10 cellular contexts compared by ENCODE assay signal in the genomic region with DNA sequence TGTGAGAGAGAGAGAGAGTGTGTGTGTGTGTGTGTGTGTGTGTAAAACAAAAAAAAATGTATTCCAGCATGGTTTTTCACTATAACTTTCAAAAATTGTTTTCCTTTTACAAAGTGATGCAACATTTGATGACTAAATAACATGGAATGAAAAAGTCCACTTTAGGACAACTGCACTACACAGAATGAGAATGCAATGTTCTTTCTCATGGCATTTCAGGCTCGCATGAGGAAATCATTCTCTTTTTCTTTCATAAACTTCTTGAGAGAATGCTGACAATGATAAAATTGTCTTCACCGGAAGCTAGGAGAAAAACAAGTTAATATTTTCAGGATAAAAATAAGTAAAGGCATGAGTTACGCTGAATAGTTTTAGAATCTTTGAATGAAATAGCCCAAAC. TPM values are rescaled to one million over a fixed set of nuclear protein-coding genes. Genes with fewer than 3 reads are reported as not detected.
DNase-seq lines count a peak whose midpoint lies in the region; ATAC-seq and TF ChIP-seq lines count a peak whose summit lies in the region.
"Had no signal": no experiment of that assay in that cellular context is flagged by ENCODE, and none has a peak within 500 bp of the region (broad histone marks: within the 10 kb centered on the region; RNA-seq: fewer than 3 reads in every experiment).

No MANE protein-coding gene starts in this region.

- CTCF ChIA-PET in IMR-90 (lab: Yijun Ruan, JAX), result interaction anchor here (0.9 to 1.2 kb wide), 2 partner anchors 9 to 580 kb away, joined by 3 read pairs; no protein-coding TSS in a partner anchor

- peak overlapping the region; percentile 79 for H3K27ac Mint-ChIP-seq in type B pancreatic cell
- H3K27ac Mint-ChIP-seq: activated naive CD4-positive, alpha-beta T cell treated with anti-CD3 and anti-CD28 coated beads for 36 hours had no signal

- dilution Hi-C loops in IMR-90 (cut with HindIII; ENCODE audit: low sequenced_read_pairs, unreplicated experiment), result no loop called here

- H3K9me3 ChIP-seq in IMR-90 (ENCODE audit: control insufficient read depth, insufficient read depth, low read length), result peaks cover 3% of the 10 kb centered on the region; the same call in 1 of the 2 replicates
- H3K9me3 ChIP-seq in left lung, result no peaks in the 10 kb centered on the region
- no peaks in the 10 kb centered on the region for H3K9me3 ChIP-seq in Peyer's patch

- peaks cover 20% of the 10 kb centered on the region for H3K4me1 Mint-ChIP-seq in type B pancreatic cell (ENCODE audit: unreplicated experiment)

- no peaks in the 10 kb centered on the region for H4K20me1 ChIP-seq in IMR-90 (ENCODE audit: insufficient read depth, low read length)

- BruUV-seq in IMR-90 (replicated peaks; lab: Mats Ljungman, UMichigan), result no TSS peak

- ATAC-seq in IMR-90 (ENCODE audit: low read depth) (peak; percentile 79), left lung (peak; percentile 40), GM21447 (IDR thresholded peaks at IDR 0.05; ENCODE audit: unreplicated experiment) (no peak)
- no peak for ATAC-seq in stimulated activated naive CD8-positive, alpha-beta T cell treated with anti-CD3 and anti-CD28 coated beads, Interleukin-15, Interleukin-2, amounts not matched to agents 100 U/mL and 50 U/mL, for 24 hours

- H3K14ac ChIP-seq in IMR-90 (replicated peaks; ENCODE audit: low read depth, low read length), result no peak overlapping the region

- no CpG with 5 or more reads among the region's 3 CpGs for WGBS in IMR-90 (ENCODE audit: extremely low coverage in 2 of 2, insufficient read length in 1 of 2), 2 experiments

- peak overlapping the region; percentile 24; the same call in 1 of the 2 replicates for H3K27ac ChIP-seq in IMR-90 (ENCODE audit: insufficient read depth, low read length)
- peak overlapping the region; percentile 24 to 58 for H3K27ac ChIP-seq in left lung
- H3K27ac ChIP-seq in Peyer's patch, result peak overlapping the region in 2 of 4 donors; percentile 33 to 65

- H3K4me1 ChIP-seq in IMR-90 (ENCODE audit: control insufficient read depth, insufficient read depth, low read length) (peaks cover 12% of the 10 kb centered on the region), left lung (peaks cover 9 to 14% of the 10 kb centered on the region in 2 donors), Peyer's patch (no peaks in the 10 kb centered on the region)

- intact Hi-C loops in IMR-90 (cut with micrococcal nuclease), result loop anchor here (2.0 to 5.0 kb wide), 2 partner anchors 36 to 55 kb away; no protein-coding TSS in a partner anchor
- intact Hi-C loops in left lung (cut with DNase I), result no loop called here

- DNase-seq in IMR-90, result peak; percentile 93
- peak; percentile 30 for DNase-seq in dermis blood vessel endothelial cell
- DNase-seq in left lung, result no peak
- no peak for DNase-seq in type B pancreatic cell (ENCODE audit: extremely low spot score, unreplicated experiment)
- DNase-seq in stimulated activated naive CD8-positive, alpha-beta T cell treated with anti-CD3 and anti-CD28 coated beads, Interleukin-15, Interleukin-2, amounts not matched to agents 100 U/mL and 50 U/mL, for 24 hours, result no peak
- no peak for DNase-seq in Peyer's patch
- no peak for DNase-seq in NCI-H1105 treated with DMSO at 0.1 percent for 48 hours (lab: John Stamatoyannopoulos, UW)
- DNase-seq: activated naive CD4-positive, alpha-beta T cell treated with anti-CD3 and anti-CD28 coated beads for 36 hours; NCI-H446 treated with DMSO at 0.1 percent for 48 hours had no signal

- TF ChIP-seq POLR2A in IMR-90 (IDR thresholded peaks at IDR 0.05; ENCODE audit: low read depth, low read length) (no peak), Peyer's patch (IDR thresholded peaks at IDR 0.05) (no peak)

- no peak overlapping the region for H2AK5ac ChIP-seq in IMR-90 (ENCODE audit: low read depth, low read length)

- peak overlapping the region; percentile 79 for H3K18ac ChIP-seq in IMR-90 (ENCODE audit: low read depth, low read length)

- no peaks in the 10 kb centered on the region for H3K9me3 Mint-ChIP-seq in type B pancreatic cell
- H3K9me3 Mint-ChIP-seq: activated naive CD4-positive, alpha-beta T cell treated with anti-CD3 and anti-CD28 coated beads for 36 hours had no signal

- no peak overlapping the region for H3K56ac ChIP-seq in IMR-90 (ENCODE audit: extremely low read depth, insufficient read depth, low read length)

- no peaks in the 10 kb centered on the region; a peak in 1 of 4 replicates for H3K79me1 ChIP-seq in IMR-90 (ENCODE audit: low read depth in 1 of 2, low read length in 2 of 2)

- in situ Hi-C loops in IMR-90 (cut with MboI; ENCODE audit: low sequenced_read_pairs), result no loop called here

- peak overlapping the region in 1 of 2 experiments; percentile 45; a peak in 1 of 4 replicates for H4K8ac ChIP-seq in IMR-90 (ENCODE audit: low read depth in 2 of 2, low read length in 2 of 2)

- H4K91ac ChIP-seq in IMR-90 (ENCODE audit: insufficient read depth, low read depth, low read length), result no peak overlapping the region

- no peak overlapping the region for H3K23ac ChIP-seq in IMR-90 (ENCODE audit: low read depth, low read length)

- H4K5ac ChIP-seq in IMR-90 (ENCODE audit: low read depth, low read length), result peak overlapping the region; percentile 49

- H3K27me3 ChIP-seq in IMR-90 (ENCODE audit: control insufficient read depth, insufficient read depth, low read length) (no peaks in the 10 kb centered on the region), left lung (no peaks in the 10 kb centered on the region), Peyer's patch (no peaks in the 10 kb centered on the region)

- H3K4me3 ChIP-seq in IMR-90 (ENCODE audit: insufficient read depth, low read depth, low read length) (no peak overlapping the region), left lung (no peak overlapping the region), Peyer's patch (no peak overlapping the region)

- H2AFZ ChIP-seq in IMR-90 (replicated peaks; ENCODE audit: low read length, poor library complexity), result no peak overlapping the region

- peaks cover 8% of the 10 kb centered on the region for H3K9me1 ChIP-seq in IMR-90 (ENCODE audit: insufficient read depth, low read length)

- no peak overlapping the region for H3K9ac ChIP-seq in IMR-90 (ENCODE audit: low read depth, low read length)

- H3K27me3 Mint-ChIP-seq in type B pancreatic cell, result no peaks in the 10 kb centered on the region

- no peak overlapping the region for H3K4ac ChIP-seq in IMR-90 (ENCODE audit: low read depth, low read length)

- H3K4me2 ChIP-seq in IMR-90 (ENCODE audit: low read depth, low read length), result peak overlapping the region; percentile 46; the same call in 1 of the 2 replicates

- no peak overlapping the region for H3K4me3 Mint-ChIP-seq in type B pancreatic cell
- H3K4me3 Mint-ChIP-seq: activated naive CD4-positive, alpha-beta T cell treated with anti-CD3 and anti-CD28 coated beads for 36 hours had no signal

- peak overlapping the region; percentile 44; the same call in 1 of the 2 replicates for H2BK120ac ChIP-seq in IMR-90 (ENCODE audit: low read depth, low read length)

- H2AK9ac ChIP-seq in IMR-90 (replicated peaks; ENCODE audit: low read depth, low read length, poor library complexity), result no peak overlapping the region

- no peaks in the 10 kb centered on the region for H3K36me3 Mint-ChIP-seq in type B pancreatic cell

- peak overlapping the region; percentile 11; the same call in 1 of the 2 replicates for H2BK20ac ChIP-seq in IMR-90 (ENCODE audit: low read depth, low read length)

- H2BK15ac ChIP-seq in IMR-90 (ENCODE audit: low read depth, low read length), result no peak overlapping the region

- H3K36me3 ChIP-seq in IMR-90 (ENCODE audit: control insufficient read depth, insufficient read depth, low read length) (no peaks in the 10 kb centered on the region), left lung (no peaks in the 10 kb centered on the region), Peyer's patch (no peaks in the 10 kb centered on the region)

- TF ChIP-seq CTCF in IMR-90 (conservative IDR thresholded peaks at IDR 0.05; ENCODE audit: low read depth, low read length) (no peak), left lung (IDR thresholded peaks at IDR 0.05) (no peak), type B pancreatic cell (conservative IDR thresholded peaks at IDR 0.05) (no peak), Peyer's patch (IDR thresholded peaks at IDR 0.05) (no peak)

- no peak for TF ChIP-seq RAD21 in IMR-90 (IDR thresholded peaks at IDR 0.05; ENCODE audit: low read length)

- POLR2A ChIA-PET in IMR-90 (lab: Charles Lee; ENCODE audit: unreplicated experiment), result no interaction called here

- H2BK5ac ChIP-seq in IMR-90 (ENCODE audit: low read depth, low read length, poor library complexity, severe bottlenecking), result peak overlapping the region; percentile 93

TF ChIP-seq in IMR-90, 13 proteins besides CTCF, POLR2A, EP300 and RAD21 (continues in another document):
- peak; percentile 74; the same call in 1 of the 2 replicates for TF ChIP-seq NFE2L2 (IDR thresholded peaks at IDR 0.05; ENCODE audit: low read depth, low read length)
- TF ChIP-seq RCOR1 (IDR thresholded peaks at IDR 0.05; ENCODE audit: insufficient replicate concordance, low read length), result no peak
- no peak for TF ChIP-seq CHD1 (IDR thresholded peaks at IDR 0.05; ENCODE audit: low read depth, low read length)
- TF ChIP-seq FOS (IDR thresholded peaks at IDR 0.05; ENCODE audit: low read depth, low read length), result peak; percentile 80; the same call in 1 of the 2 replicates
- TF ChIP-seq MXI1 (IDR thresholded peaks at IDR 0.05; ENCODE audit: borderline replicate concordance, low read depth, low read length), result no peak
- TF ChIP-seq RFX5 (IDR thresholded peaks at IDR 0.05; ENCODE audit: low read depth, low read length), result no peak
- TF ChIP-seq MAFK (IDR thresholded peaks at IDR 0.05; ENCODE audit: low read depth, low read length), result peak; percentile 91
- TF ChIP-seq, protein P1, sequence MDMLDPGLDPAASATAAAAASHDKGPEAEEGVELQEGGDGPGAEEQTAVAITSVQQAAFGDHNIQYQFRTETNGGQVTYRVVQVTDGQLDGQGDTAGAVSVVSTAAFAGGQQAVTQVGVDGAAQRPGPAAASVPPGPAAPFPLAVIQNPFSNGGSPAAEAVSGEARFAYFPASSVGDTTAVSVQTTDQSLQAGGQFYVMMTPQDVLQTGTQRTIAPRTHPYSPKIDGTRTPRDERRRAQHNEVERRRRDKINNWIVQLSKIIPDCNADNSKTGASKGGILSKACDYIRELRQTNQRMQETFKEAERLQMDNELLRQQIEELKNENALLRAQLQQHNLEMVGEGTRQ (IDR thresholded peaks at IDR 0.05; ENCODE audit: low read depth, low read length), result no peak
- no peak for TF ChIP-seq BHLHE40 (IDR thresholded peaks at IDR 0.05; ENCODE audit: low read depth, low read length)
- no peak for TF ChIP-seq MAZ (IDR thresholded peaks at IDR 0.05; ENCODE audit: borderline replicate concordance, low read depth, low read length)
- TF ChIP-seq CEBPB (IDR thresholded peaks at IDR 0.05; ENCODE audit: low read depth, low read length), result peak; percentile 99

RNA-seq across cellular contexts. Expression of gene SLC16A12, which starts 53.7 kb away (rescaled TPM):
- total RNA-seq in IMR-90 (2012; rRNA removed), result 1.6 and 2.2 TPM in 2 replicates
- 1.0 and 1.4 TPM in 2 replicates for polyA plus RNA-seq in IMR-90 (2012; rRNA removed)
- 0.45 and 0.50 TPM in 2 replicates for polyA plus RNA-seq in IMR-90 (2012; cell fraction: cytosol; rRNA removed)
- polyA plus RNA-seq in IMR-90 (2012; cell fraction: nucleus; rRNA removed; ENCODE audit: low replicate concordance), result 0.26 and 1.4 TPM in 2 replicates
- 0.14 and 0.34 TPM in 2 replicates for total RNA-seq in dermis blood vessel endothelial cell
- total RNA-seq in left lung, result 1 to 10 TPM; 1.5 to 6.3 TPM
- total RNA-seq in type B pancreatic cell (ENCODE audit: low replicate concordance), result 3.7 and 7.8 TPM in 2 replicates
- total RNA-seq in Peyer's patch, result under 1 TPM in 1 of 4 donors, not detected in 3; 0.38 TPM
- total RNA-seq: activated naive CD4-positive, alpha-beta T cell treated with anti-CD3 and anti-CD28 coated beads for 36 hours had no signal

Comparison
In these comparisons a context has a peak if more than half of its experiments do, and no peak if none do; other contexts are left out.
1. ATAC-seq: peak in IMR-90 (single experiment) and left lung (single experiment); none in stimulated activated naive CD8-positive, alpha-beta T cell treated with anti-CD3 and anti-CD28 coated beads, Interleukin-15, Interleukin-2, amounts not matched to agents 100 U/mL and 50 U/mL, for 24 hours (single experiment) and GM21447 (single experiment).
2. DNase-seq: peak in IMR-90 (single experiment) and dermis blood vessel endothelial cell (single experiment); none in left lung (0 of 2), type B pancreatic cell (single experiment), stimulated activated naive CD8-positive, alpha-beta T cell treated with anti-CD3 and anti-CD28 coated beads, Interleukin-15, Interleukin-2, amounts not matched to agents 100 U/mL and 50 U/mL, for 24 hours (single experiment), Peyer's patch (0 of 3) and NCI-H1105 treated with DMSO at 0.1 percent for 48 hours (single experiment).